20 cellular contexts compared by ENCODE assay signal in genomic region chr6:18101873-18102272, GRCh38.
"Had no signal": no experiment of that assay in that cellular context is flagged by ENCODE, and none has a peak within 500 bp of the region (broad histone marks: within the 10 kb centered on the region; RNA-seq: fewer than 3 reads in every experiment).

No MANE protein-coding gene starts in this region.

- H3K36me3 Mint-ChIP-seq: type B pancreatic cell had no signal

- H3K9me3 Mint-ChIP-seq: type B pancreatic cell had no signal

- H3K9me3 ChIP-seq: pancreas, right lobe of liver had no signal

- H3K27ac Mint-ChIP-seq: natural killer cell treated with Interleukin-12 subunit alpha and Interleukin-12 subunit beta and Interleukin-15 and Interleukin-18, amount 100 ng/mL, for 72 hours; neural progenitor cell; stimulated activated naive B cell treated with anti-CD40 and anti-IgM and Interleukin-4, amounts not matched to agents 10 μg/mL and 1 μg/mL and 100 μg/mL, for 72 hours; stimulated activated naive CD8-positive, alpha-beta T cell treated with anti-CD3 and anti-CD28 coated beads, Interleukin-15, amount 100 ng/mL, for 72 hours; type B pancreatic cell had no signal

- H3K27me3 ChIP-seq: heart left ventricle, neural progenitor cell, pancreas, right lobe of liver had no signal

- DNase-seq: effector memory CD4-positive, alpha-beta T cell; heart left ventricle; hippocampal formation; left colon; left ventricle myocardium superior; midbrain; nucleus accumbens; pancreas; psoas muscle; retina; right lobe of liver; stimulated activated CD4-positive, alpha-beta T cell treated with anti-CD3 and anti-CD28 coated beads, Interleukin-2, amount 100 ng/mL, for 24 hours; stimulated activated CD4-positive, alpha-beta T cell treated with anti-CD3 and anti-CD28 coated beads, Interleukin-4, amount 100 ng/mL, for 4 hours; stimulated activated naive B cell treated with anti-CD40 and anti-IgM and Interleukin-4, amounts not matched to agents 10 μg/mL and 1 μg/mL and 100 μg/mL, for 72 hours; stimulated activated naive CD8-positive, alpha-beta T cell treated with anti-CD3 and anti-CD28 coated beads, Interleukin-15, amount 100 ng/mL, for 72 hours had no signal

- H3K4me1 ChIP-seq: heart left ventricle, pancreas, right lobe of liver had no signal

- H3K4me3 Mint-ChIP-seq: natural killer cell treated with Interleukin-12 subunit alpha and Interleukin-12 subunit beta and Interleukin-15 and Interleukin-18, amount 100 ng/mL, for 72 hours; neural progenitor cell; stimulated activated naive B cell treated with anti-CD40 and anti-IgM and Interleukin-4, amounts not matched to agents 10 μg/mL and 1 μg/mL and 100 μg/mL, for 72 hours; stimulated activated naive CD8-positive, alpha-beta T cell treated with anti-CD3 and anti-CD28 coated beads, Interleukin-15, amount 100 ng/mL, for 72 hours; type B pancreatic cell had no signal

- H3K4me1 Mint-ChIP-seq: neural progenitor cell; stimulated activated naive B cell treated with anti-CD40 and anti-IgM and Interleukin-4, amounts not matched to agents 10 μg/mL and 1 μg/mL and 100 μg/mL, for 72 hours; stimulated activated naive CD8-positive, alpha-beta T cell treated with anti-CD3 and anti-CD28 coated beads, Interleukin-15, amount 100 ng/mL, for 72 hours had no signal

- H3K9ac ChIP-seq: neural progenitor cell had no signal

- H3K36me3 ChIP-seq: heart left ventricle, neural progenitor cell, pancreas, right lobe of liver had no signal

- H3K27ac ChIP-seq: heart left ventricle, neural progenitor cell, pancreas, right lobe of liver, skin epidermis had no signal

- H3K4me3 ChIP-seq: heart left ventricle, lung, neural progenitor cell, pancreas, right lobe of liver, skin epidermis had no signal
